ENCODE assay signal across 1 cellular context in genomic region chr3:8769088-8769822, GRCh38.
TF ChIP-seq lines count a peak whose summit lies in the region.

TSS of gene OXTR (minus strand) at chr3:8769613. CDS start at chr3:8768187, 1,426 bp downstream.

TF ChIP-seq in WTC11, 78 proteins besides CTCF, POLR2A, EP300 and RAD21 (continued from another document and continues in another):
- TF ChIP-seq, protein P1, sequence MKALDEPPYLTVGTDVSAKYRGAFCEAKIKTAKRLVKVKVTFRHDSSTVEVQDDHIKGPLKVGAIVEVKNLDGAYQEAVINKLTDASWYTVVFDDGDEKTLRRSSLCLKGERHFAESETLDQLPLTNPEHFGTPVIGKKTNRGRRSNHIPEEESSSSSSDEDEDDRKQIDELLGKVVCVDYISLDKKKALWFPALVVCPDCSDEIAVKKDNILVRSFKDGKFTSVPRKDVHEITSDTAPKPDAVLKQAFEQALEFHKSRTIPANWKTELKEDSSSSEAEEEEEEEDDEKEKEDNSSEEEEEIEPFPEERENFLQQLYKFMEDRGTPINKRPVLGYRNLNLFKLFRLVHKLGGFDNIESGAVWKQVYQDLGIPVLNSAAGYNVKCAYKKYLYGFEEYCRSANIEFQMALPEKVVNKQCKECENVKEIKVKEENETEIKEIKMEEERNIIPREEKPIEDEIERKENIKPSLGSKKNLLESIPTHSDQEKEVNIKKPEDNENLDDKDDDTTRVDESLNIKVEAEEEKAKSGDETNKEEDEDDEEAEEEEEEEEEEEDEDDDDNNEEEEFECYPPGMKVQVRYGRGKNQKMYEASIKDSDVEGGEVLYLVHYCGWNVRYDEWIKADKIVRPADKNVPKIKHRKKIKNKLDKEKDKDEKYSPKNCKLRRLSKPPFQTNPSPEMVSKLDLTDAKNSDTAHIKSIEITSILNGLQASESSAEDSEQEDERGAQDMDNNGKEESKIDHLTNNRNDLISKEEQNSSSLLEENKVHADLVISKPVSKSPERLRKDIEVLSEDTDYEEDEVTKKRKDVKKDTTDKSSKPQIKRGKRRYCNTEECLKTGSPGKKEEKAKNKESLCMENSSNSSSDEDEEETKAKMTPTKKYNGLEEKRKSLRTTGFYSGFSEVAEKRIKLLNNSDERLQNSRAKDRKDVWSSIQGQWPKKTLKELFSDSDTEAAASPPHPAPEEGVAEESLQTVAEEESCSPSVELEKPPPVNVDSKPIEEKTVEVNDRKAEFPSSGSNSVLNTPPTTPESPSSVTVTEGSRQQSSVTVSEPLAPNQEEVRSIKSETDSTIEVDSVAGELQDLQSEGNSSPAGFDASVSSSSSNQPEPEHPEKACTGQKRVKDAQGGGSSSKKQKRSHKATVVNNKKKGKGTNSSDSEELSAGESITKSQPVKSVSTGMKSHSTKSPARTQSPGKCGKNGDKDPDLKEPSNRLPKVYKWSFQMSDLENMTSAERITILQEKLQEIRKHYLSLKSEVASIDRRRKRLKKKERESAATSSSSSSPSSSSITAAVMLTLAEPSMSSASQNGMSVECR (CRISPR knock-in tag; IDR thresholded peaks at IDR 0.05; ENCODE audit: borderline replicate concordance) = no peak
- TF ChIP-seq, protein P2, sequence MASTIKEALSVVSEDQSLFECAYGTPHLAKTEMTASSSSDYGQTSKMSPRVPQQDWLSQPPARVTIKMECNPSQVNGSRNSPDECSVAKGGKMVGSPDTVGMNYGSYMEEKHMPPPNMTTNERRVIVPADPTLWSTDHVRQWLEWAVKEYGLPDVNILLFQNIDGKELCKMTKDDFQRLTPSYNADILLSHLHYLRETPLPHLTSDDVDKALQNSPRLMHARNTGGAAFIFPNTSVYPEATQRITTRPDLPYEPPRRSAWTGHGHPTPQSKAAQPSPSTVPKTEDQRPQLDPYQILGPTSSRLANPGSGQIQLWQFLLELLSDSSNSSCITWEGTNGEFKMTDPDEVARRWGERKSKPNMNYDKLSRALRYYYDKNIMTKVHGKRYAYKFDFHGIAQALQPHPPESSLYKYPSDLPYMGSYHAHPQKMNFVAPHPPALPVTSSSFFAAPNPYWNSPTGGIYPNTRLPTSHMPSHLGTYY (CRISPR knock-in tag; IDR thresholded peaks at IDR 0.05) = no peak
- TF ChIP-seq ZNF671 (CRISPR knock-in tag; IDR thresholded peaks at IDR 0.05) (no peak), IRF2 (CRISPR knock-in tag; IDR thresholded peaks at IDR 0.05; ENCODE audit: borderline replicate concordance, low read depth) (no peak), ETV6 (CRISPR knock-in tag; IDR thresholded peaks at IDR 0.05) (peak; percentile 69; the same call in 1 of the 2 replicates), FOXK1 (CRISPR knock-in tag; IDR thresholded peaks at IDR 0.05) (no peak), ATF1 (CRISPR knock-in tag; IDR thresholded peaks at IDR 0.05) (peak; percentile 52; the same call in 1 of the 2 replicates), FOXP1 (CRISPR knock-in tag; IDR thresholded peaks at IDR 0.05; ENCODE audit: borderline replicate concordance) (peak; percentile 56; the same call in 1 of the 2 replicates), RELA (CRISPR knock-in tag; IDR thresholded peaks at IDR 0.05; ENCODE audit: borderline replicate concordance) (no peak), PRRX2 (CRISPR knock-in tag; IDR thresholded peaks at IDR 0.05) (no peak), GABPB1 (CRISPR knock-in tag; IDR thresholded peaks at IDR 0.05) (no peak), ZNF138 (CRISPR knock-in tag; conservative IDR thresholded peaks at IDR 0.05) (no peak), SOX15 (CRISPR knock-in tag; IDR thresholded peaks at IDR 0.05) (no peak), RORB (CRISPR knock-in tag; IDR thresholded peaks at IDR 0.05) (no peak), CDX4 (CRISPR knock-in tag; IDR thresholded peaks at IDR 0.05; ENCODE audit: borderline replicate concordance) (no peak), ZBTB43 (CRISPR knock-in tag; IDR thresholded peaks at IDR 0.05) (no peak; the same call in 1 of the 2 replicates), ZNF219 (CRISPR knock-in tag; IDR thresholded peaks at IDR 0.05; ENCODE audit: borderline replicate concordance) (no peak), TCF7 (CRISPR knock-in tag; IDR thresholded peaks at IDR 0.05; ENCODE audit: low read depth) (no peak), NFATC4 (CRISPR knock-in tag; IDR thresholded peaks at IDR 0.05) (no peak), SMAD3 (CRISPR knock-in tag; IDR thresholded peaks at IDR 0.05; ENCODE audit: borderline replicate concordance) (no peak), NR2C2 (CRISPR knock-in tag; IDR thresholded peaks at IDR 0.05) (no peak), JAZF1 (CRISPR knock-in tag; IDR thresholded peaks at IDR 0.05) (no peak), SMAD4 (CRISPR knock-in tag; IDR thresholded peaks at IDR 0.05) (no peak), CREM (CRISPR knock-in tag; IDR thresholded peaks at IDR 0.05) (no peak), GTF2I (CRISPR knock-in tag; conservative IDR thresholded peaks at IDR 0.05) (no peak), ZNF532 (CRISPR knock-in tag; IDR thresholded peaks at IDR 0.05; ENCODE audit: borderline replicate concordance) (no peak), E2F5 (CRISPR knock-in tag; IDR thresholded peaks at IDR 0.05) (no peak), ELF4 (CRISPR knock-in tag; IDR thresholded peaks at IDR 0.05; ENCODE audit: low read depth) (no peak), NFE2L1 (CRISPR knock-in tag; IDR thresholded peaks at IDR 0.05) (no peak), ZNF396 (CRISPR knock-in tag; IDR thresholded peaks at IDR 0.05; ENCODE audit: borderline replicate concordance) (no peak), KAT7 (CRISPR knock-in tag; IDR thresholded peaks at IDR 0.05; ENCODE audit: borderline replicate concordance) (no peak)
- TF ChIP-seq, protein P3, sequence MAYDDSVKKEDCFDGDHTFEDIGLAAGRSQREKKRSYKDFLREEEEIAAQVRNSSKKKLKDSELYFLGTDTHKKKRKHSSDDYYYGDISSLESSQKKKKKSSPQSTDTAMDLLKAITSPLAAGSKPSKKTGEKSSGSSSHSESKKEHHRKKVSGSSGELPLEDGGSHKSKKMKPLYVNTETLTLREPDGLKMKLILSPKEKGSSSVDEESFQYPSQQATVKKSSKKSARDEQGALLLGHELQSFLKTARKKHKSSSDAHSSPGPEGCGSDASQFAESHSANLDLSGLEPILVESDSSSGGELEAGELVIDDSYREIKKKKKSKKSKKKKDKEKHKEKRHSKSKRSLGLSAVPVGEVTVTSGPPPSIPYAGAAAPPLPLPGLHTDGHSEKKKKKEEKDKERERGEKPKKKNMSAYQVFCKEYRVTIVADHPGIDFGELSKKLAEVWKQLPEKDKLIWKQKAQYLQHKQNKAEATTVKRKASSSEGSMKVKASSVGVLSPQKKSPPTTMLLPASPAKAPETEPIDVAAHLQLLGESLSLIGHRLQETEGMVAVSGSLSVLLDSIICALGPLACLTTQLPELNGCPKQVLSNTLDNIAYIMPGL (CRISPR knock-in tag; IDR thresholded peaks at IDR 0.05) = peak; percentile 96
- TF ChIP-seq, protein P4, sequence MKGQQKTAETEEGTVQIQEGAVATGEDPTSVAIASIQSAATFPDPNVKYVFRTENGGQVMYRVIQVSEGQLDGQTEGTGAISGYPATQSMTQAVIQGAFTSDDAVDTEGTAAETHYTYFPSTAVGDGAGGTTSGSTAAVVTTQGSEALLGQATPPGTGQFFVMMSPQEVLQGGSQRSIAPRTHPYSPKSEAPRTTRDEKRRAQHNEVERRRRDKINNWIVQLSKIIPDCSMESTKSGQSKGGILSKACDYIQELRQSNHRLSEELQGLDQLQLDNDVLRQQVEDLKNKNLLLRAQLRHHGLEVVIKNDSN (CRISPR knock-in tag; IDR thresholded peaks at IDR 0.05) = no peak
- TF ChIP-seq, protein P5, sequence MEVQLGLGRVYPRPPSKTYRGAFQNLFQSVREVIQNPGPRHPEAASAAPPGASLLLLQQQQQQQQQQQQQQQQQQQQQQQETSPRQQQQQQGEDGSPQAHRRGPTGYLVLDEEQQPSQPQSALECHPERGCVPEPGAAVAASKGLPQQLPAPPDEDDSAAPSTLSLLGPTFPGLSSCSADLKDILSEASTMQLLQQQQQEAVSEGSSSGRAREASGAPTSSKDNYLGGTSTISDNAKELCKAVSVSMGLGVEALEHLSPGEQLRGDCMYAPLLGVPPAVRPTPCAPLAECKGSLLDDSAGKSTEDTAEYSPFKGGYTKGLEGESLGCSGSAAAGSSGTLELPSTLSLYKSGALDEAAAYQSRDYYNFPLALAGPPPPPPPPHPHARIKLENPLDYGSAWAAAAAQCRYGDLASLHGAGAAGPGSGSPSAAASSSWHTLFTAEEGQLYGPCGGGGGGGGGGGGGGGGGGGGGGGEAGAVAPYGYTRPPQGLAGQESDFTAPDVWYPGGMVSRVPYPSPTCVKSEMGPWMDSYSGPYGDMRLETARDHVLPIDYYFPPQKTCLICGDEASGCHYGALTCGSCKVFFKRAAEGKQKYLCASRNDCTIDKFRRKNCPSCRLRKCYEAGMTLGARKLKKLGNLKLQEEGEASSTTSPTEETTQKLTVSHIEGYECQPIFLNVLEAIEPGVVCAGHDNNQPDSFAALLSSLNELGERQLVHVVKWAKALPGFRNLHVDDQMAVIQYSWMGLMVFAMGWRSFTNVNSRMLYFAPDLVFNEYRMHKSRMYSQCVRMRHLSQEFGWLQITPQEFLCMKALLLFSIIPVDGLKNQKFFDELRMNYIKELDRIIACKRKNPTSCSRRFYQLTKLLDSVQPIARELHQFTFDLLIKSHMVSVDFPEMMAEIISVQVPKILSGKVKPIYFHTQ (CRISPR knock-in tag; IDR thresholded peaks at IDR 0.05) = no peak
- TF ChIP-seq, protein P6, sequence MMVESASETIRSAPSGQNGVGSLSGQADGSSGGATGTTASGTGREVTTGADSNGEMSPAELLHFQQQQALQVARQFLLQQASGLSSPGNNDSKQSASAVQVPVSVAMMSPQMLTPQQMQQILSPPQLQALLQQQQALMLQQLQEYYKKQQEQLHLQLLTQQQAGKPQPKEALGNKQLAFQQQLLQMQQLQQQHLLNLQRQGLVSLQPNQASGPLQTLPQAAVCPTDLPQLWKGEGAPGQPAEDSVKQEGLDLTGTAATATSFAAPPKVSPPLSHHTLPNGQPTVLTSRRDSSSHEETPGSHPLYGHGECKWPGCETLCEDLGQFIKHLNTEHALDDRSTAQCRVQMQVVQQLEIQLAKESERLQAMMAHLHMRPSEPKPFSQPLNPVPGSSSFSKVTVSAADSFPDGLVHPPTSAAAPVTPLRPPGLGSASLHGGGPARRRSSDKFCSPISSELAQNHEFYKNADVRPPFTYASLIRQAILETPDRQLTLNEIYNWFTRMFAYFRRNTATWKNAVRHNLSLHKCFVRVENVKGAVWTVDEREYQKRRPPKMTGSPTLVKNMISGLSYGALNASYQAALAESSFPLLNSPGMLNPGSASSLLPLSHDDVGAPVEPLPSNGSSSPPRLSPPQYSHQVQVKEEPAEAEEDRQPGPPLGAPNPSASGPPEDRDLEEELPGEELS (CRISPR knock-in tag; IDR thresholded peaks at IDR 0.05) = 0 out of 2 replicates have a peak, but pooled peaks have one; percentile 19
- TF ChIP-seq, protein P7, sequence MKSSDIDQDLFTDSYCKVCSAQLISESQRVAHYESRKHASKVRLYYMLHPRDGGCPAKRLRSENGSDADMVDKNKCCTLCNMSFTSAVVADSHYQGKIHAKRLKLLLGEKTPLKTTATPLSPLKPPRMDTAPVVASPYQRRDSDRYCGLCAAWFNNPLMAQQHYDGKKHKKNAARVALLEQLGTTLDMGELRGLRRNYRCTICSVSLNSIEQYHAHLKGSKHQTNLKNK (CRISPR knock-in tag; IDR thresholded peaks at IDR 0.05) = no peak
